ENCODE assay signal across 1 cellular context in the genomic region with DNA sequence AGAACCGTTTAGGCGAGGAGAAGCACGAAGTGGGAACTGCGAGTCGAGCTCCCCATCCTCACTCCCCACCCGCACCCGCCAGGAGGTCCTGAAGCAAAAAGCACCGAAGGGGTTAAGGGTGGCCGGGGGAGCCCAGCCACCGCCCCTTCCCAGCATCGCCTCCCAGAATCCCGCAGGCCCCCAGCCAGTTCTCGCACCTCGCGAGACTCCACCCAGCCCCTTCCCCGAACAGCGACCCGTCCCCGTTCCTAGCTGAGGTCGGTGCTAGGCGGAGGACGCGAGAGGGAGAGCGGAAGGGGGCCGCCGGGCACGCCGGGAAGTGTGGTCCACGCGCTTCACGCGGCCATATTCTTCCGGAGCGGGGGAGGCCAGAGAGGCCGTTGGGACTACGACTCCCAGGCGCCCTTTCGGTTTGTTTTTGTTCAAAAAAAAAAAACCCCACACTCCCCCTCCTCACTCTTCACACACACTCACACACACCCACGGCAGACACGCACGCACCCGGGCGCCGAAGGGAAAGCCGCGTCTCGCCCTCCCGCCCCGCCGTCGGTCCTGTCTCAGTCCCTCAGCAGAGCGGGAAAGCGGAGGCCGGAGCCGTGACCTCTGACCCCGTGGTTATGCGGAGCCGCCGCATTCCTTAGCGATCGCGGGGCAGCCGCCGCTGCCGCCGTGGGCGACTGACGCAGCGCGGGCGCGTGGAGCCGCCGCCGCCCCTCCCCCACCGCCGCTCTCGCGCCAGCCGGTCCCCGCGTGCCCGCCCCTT.
TF ChIP-seq lines count a peak whose summit lies in the region.

A gene (plus strand): TSS at position 463 of the 763 bp plus-strand sequence. CDS start 445 bp downstream, outside the sequence.

TF ChIP-seq in HepG2, 621 proteins besides CTCF, POLR2A, EP300 and RAD21 (continued from another document and continues in another):
- TF ChIP-seq, protein P1, sequence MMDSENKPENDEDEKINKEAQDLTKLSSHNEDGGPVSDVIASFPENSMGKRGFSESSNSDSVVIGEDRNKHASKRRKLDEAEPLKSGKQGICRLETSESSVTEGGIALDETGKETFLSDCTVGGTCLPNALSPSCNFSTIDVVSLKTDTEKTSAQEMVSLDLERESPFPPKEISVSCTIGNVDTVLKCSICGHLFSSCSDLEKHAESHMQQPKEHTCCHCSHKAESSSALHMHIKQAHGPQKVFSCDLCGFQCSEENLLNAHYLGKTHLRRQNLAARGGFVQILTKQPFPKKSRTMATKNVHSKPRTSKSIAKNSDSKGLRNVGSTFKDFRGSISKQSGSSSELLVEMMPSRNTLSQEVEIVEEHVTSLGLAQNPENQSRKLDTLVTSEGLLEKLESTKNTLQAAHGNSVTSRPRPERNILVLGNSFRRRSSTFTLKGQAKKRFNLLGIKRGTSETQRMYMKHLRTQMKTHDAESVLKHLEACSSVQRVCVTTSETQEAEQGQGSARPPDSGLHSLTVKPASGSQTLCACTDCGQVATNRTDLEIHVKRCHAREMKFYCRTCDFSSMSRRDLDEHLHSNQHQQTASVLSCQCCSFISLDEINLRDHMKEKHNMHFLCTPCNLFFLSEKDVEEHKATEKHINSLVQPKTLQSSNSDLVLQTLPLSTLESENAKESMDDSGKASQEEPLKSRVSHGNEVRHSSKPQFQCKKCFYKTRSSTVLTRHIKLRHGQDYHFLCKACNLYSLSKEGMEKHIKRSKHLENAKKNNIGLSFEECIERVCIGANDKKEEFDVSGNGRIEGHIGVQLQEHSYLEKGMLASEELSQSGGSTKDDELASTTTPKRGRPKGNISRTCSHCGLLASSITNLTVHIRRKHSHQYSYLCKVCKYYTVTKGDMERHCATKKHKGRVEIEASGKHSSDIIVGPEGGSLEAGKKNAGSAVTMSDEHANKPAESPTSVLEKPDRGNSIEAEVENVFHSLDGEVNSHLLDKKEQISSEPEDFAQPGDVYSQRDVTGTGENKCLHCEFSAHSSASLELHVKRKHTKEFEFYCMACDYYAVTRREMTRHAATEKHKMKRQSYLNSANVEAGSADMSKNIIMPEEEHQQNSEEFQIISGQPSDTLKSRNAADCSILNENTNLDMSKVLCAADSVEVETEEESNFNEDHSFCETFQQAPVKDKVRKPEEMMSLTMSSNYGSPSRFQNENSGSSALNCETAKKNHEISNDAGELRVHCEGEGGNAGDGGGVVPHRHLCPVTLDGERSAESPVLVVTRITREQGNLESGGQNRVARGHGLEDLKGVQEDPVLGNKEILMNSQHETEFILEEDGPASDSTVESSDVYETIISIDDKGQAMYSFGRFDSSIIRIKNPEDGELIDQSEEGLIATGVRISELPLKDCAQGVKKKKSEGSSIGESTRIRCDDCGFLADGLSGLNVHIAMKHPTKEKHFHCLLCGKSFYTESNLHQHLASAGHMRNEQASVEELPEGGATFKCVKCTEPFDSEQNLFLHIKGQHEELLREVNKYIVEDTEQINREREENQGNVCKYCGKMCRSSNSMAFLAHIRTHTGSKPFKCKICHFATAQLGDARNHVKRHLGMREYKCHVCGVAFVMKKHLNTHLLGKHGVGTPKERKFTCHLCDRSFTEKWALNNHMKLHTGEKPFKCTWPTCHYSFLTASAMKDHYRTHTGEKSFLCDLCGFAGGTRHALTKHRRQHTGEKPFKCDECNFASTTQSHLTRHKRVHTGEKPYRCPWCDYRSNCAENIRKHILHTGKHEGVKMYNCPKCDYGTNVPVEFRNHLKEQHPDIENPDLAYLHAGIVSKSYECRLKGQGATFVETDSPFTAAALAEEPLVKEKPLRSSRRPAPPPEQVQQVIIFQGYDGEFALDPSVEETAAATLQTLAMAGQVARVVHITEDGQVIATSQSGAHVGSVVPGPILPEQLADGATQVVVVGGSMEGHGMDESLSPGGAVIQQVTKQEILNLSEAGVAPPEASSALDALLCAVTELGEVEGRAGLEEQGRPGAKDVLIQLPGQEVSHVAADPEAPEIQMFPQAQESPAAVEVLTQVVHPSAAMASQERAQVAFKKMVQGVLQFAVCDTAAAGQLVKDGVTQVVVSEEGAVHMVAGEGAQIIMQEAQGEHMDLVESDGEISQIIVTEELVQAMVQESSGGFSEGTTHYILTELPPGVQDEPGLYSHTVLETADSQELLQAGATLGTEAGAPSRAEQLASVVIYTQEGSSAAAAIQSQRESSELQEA (CRISPR knock-in tag; IDR thresholded peaks at IDR 0.05; ENCODE audit: not compliant biosample characterization), result no peak
- TF ChIP-seq, protein P2, sequence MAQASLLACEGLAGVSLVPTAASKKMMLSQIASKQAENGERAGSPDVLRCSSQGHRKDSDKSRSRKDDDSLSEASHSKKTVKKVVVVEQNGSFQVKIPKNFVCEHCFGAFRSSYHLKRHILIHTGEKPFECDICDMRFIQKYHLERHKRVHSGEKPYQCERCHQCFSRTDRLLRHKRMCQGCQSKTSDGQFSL (CRISPR knock-in tag; IDR thresholded peaks at IDR 0.05), result peak; percentile 89
- TF ChIP-seq ZNF335 (CRISPR knock-in tag; IDR thresholded peaks at IDR 0.05), result peak; percentile 83
- peak; percentile 82 for TF ChIP-seq TOPORS (CRISPR knock-in tag; IDR thresholded peaks at IDR 0.05)
- peak; percentile 98 for TF ChIP-seq KLF9 (CRISPR knock-in tag; IDR thresholded peaks at IDR 0.05; ENCODE audit: low read depth)
- TF ChIP-seq ZNF614 (CRISPR knock-in tag; IDR thresholded peaks at IDR 0.05; ENCODE audit: borderline replicate concordance), result peak; percentile 98
- TF ChIP-seq ZNF101 (CRISPR knock-in tag; IDR thresholded peaks at IDR 0.05; ENCODE audit: borderline replicate concordance, low read depth), result peak; percentile 79; the same call in 1 of the 2 replicates
- peak; percentile 94 for TF ChIP-seq ZNF124 (CRISPR knock-in tag; IDR thresholded peaks at IDR 0.05)
- TF ChIP-seq JUNB (CRISPR knock-in tag; IDR thresholded peaks at IDR 0.05; ENCODE audit: borderline replicate concordance), result no peak; the same call in 1 of the 2 replicates
- TF ChIP-seq FOXP1 (IDR thresholded peaks at IDR 0.05), result no peak
- TF ChIP-seq FOXP1 (CRISPR knock-in tag; IDR thresholded peaks at IDR 0.05), result peak; percentile 30; the same call in 1 of the 2 replicates
- peak; percentile 86; the same call in 1 of the 2 replicates for TF ChIP-seq ZNF441 (CRISPR knock-in tag; IDR thresholded peaks at IDR 0.05; ENCODE audit: borderline replicate concordance)
- peak; percentile 98 for TF ChIP-seq HOXA3 (CRISPR knock-in tag; IDR thresholded peaks at IDR 0.05)
- TF ChIP-seq, protein P3, sequence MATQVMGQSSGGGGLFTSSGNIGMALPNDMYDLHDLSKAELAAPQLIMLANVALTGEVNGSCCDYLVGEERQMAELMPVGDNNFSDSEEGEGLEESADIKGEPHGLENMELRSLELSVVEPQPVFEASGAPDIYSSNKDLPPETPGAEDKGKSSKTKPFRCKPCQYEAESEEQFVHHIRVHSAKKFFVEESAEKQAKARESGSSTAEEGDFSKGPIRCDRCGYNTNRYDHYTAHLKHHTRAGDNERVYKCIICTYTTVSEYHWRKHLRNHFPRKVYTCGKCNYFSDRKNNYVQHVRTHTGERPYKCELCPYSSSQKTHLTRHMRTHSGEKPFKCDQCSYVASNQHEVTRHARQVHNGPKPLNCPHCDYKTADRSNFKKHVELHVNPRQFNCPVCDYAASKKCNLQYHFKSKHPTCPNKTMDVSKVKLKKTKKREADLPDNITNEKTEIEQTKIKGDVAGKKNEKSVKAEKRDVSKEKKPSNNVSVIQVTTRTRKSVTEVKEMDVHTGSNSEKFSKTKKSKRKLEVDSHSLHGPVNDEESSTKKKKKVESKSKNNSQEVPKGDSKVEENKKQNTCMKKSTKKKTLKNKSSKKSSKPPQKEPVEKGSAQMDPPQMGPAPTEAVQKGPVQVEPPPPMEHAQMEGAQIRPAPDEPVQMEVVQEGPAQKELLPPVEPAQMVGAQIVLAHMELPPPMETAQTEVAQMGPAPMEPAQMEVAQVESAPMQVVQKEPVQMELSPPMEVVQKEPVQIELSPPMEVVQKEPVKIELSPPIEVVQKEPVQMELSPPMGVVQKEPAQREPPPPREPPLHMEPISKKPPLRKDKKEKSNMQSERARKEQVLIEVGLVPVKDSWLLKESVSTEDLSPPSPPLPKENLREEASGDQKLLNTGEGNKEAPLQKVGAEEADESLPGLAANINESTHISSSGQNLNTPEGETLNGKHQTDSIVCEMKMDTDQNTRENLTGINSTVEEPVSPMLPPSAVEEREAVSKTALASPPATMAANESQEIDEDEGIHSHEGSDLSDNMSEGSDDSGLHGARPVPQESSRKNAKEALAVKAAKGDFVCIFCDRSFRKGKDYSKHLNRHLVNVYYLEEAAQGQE (IDR thresholded peaks at IDR 0.05; ENCODE audit: borderline replicate concordance in 1 of 2, low read depth in 1 of 2, low read length in 2 of 2), result peak in 1 of 2 experiments; percentile 85; a peak in 3 of 4 replicates
- peak; percentile 99; the same call in 1 of the 2 replicates for TF ChIP-seq ZNF674 (CRISPR knock-in tag; IDR thresholded peaks at IDR 0.05; ENCODE audit: low read depth)
- TF ChIP-seq ZNF703 (CRISPR knock-in tag; IDR thresholded peaks at IDR 0.05; ENCODE audit: borderline replicate concordance), result no peak; the same call in 1 of the 2 replicates
- peak; percentile 71; the same call in 1 of the 2 replicates for TF ChIP-seq ZNF83 (CRISPR knock-in tag; IDR thresholded peaks at IDR 0.05; ENCODE audit: borderline replicate concordance)
- TF ChIP-seq, protein P4, sequence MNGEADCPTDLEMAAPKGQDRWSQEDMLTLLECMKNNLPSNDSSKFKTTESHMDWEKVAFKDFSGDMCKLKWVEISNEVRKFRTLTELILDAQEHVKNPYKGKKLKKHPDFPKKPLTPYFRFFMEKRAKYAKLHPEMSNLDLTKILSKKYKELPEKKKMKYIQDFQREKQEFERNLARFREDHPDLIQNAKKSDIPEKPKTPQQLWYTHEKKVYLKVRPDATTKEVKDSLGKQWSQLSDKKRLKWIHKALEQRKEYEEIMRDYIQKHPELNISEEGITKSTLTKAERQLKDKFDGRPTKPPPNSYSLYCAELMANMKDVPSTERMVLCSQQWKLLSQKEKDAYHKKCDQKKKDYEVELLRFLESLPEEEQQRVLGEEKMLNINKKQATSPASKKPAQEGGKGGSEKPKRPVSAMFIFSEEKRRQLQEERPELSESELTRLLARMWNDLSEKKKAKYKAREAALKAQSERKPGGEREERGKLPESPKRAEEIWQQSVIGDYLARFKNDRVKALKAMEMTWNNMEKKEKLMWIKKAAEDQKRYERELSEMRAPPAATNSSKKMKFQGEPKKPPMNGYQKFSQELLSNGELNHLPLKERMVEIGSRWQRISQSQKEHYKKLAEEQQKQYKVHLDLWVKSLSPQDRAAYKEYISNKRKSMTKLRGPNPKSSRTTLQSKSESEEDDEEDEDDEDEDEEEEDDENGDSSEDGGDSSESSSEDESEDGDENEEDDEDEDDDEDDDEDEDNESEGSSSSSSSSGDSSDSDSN (CRISPR knock-in tag; IDR thresholded peaks at IDR 0.05), result peak; percentile 93
- TF ChIP-seq, protein P5, sequence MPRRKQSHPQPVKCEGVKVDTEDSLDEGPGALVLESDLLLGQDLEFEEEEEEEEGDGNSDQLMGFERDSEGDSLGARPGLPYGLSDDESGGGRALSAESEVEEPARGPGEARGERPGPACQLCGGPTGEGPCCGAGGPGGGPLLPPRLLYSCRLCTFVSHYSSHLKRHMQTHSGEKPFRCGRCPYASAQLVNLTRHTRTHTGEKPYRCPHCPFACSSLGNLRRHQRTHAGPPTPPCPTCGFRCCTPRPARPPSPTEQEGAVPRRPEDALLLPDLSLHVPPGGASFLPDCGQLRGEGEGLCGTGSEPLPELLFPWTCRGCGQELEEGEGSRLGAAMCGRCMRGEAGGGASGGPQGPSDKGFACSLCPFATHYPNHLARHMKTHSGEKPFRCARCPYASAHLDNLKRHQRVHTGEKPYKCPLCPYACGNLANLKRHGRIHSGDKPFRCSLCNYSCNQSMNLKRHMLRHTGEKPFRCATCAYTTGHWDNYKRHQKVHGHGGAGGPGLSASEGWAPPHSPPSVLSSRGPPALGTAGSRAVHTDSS (CRISPR knock-in tag; conservative IDR thresholded peaks at IDR 0.05), result peak; percentile 65
- TF ChIP-seq KMT2B (CRISPR knock-in tag; IDR thresholded peaks at IDR 0.05), result peak; percentile 93
- TF ChIP-seq, protein P6, sequence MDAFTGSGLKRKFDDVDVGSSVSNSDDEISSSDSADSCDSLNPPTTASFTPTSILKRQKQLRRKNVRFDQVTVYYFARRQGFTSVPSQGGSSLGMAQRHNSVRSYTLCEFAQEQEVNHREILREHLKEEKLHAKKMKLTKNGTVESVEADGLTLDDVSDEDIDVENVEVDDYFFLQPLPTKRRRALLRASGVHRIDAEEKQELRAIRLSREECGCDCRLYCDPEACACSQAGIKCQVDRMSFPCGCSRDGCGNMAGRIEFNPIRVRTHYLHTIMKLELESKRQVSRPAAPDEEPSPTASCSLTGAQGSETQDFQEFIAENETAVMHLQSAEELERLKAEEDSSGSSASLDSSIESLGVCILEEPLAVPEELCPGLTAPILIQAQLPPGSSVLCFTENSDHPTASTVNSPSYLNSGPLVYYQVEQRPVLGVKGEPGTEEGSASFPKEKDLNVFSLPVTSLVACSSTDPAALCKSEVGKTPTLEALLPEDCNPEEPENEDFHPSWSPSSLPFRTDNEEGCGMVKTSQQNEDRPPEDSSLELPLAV (CRISPR knock-in tag; conservative IDR thresholded peaks at IDR 0.05; ENCODE audit: low read depth), result 0 out of 2 replicates have a peak, but pooled peaks have one; percentile 46
- TF ChIP-seq, protein P7, sequence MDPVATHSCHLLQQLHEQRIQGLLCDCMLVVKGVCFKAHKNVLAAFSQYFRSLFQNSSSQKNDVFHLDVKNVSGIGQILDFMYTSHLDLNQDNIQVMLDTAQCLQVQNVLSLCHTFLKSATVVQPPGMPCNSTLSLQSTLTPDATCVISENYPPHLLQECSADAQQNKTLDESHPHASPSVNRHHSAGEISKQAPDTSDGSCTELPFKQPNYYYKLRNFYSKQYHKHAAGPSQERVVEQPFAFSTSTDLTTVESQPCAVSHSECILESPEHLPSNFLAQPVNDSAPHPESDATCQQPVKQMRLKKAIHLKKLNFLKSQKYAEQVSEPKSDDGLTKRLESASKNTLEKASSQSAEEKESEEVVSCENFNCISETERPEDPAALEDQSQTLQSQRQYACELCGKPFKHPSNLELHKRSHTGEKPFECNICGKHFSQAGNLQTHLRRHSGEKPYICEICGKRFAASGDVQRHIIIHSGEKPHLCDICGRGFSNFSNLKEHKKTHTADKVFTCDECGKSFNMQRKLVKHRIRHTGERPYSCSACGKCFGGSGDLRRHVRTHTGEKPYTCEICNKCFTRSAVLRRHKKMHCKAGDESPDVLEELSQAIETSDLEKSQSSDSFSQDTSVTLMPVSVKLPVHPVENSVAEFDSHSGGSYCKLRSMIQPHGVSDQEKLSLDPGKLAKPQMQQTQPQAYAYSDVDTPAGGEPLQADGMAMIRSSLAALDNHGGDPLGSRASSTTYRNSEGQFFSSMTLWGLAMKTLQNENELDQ (CRISPR knock-in tag; IDR thresholded peaks at IDR 0.05; ENCODE audit: borderline replicate concordance), result peak; percentile 27; the same call in 1 of the 2 replicates
- 0 out of 2 replicates have a peak, but pooled peaks have one; percentile 2 for TF ChIP-seq ZNF7 (CRISPR knock-in tag; IDR thresholded peaks at IDR 0.05)
- peak; percentile 96 for TF ChIP-seq ZNF749 (CRISPR knock-in tag; IDR thresholded peaks at IDR 0.05; ENCODE audit: borderline replicate concordance)
- no peak for TF ChIP-seq NR1H2 (CRISPR knock-in tag; IDR thresholded peaks at IDR 0.05; ENCODE audit: borderline replicate concordance, low read depth)
- peak; percentile 70; the same call in 1 of the 2 replicates for TF ChIP-seq IRX3 (CRISPR knock-in tag; IDR thresholded peaks at IDR 0.05; ENCODE audit: borderline replicate concordance, low read depth)
- peak; percentile 96 for TF ChIP-seq KDM5B (CRISPR knock-in tag; IDR thresholded peaks at IDR 0.05; ENCODE audit: borderline replicate concordance)
- TF ChIP-seq SP4 (CRISPR knock-in tag; IDR thresholded peaks at IDR 0.05), result peak; percentile 81
- peak; percentile 98 for TF ChIP-seq ETV5 (CRISPR knock-in tag; IDR thresholded peaks at IDR 0.05; ENCODE audit: borderline replicate concordance)
- peak; percentile 86; the same call in 1 of the 2 replicates for TF ChIP-seq SNAPC2 (CRISPR knock-in tag; IDR thresholded peaks at IDR 0.05)
- TF ChIP-seq CHD4 (IDR thresholded peaks at IDR 0.05; ENCODE audit: borderline replicate concordance, low read length), result no peak
- peak; percentile 76; the same call in 1 of the 2 replicates for TF ChIP-seq SIN3A (IDR thresholded peaks at IDR 0.05; ENCODE audit: borderline replicate concordance, low read depth, low read length)
- TF ChIP-seq SP2 (CRISPR knock-in tag; IDR thresholded peaks at IDR 0.05), result peak; percentile 72
